In the genomic region with DNA sequence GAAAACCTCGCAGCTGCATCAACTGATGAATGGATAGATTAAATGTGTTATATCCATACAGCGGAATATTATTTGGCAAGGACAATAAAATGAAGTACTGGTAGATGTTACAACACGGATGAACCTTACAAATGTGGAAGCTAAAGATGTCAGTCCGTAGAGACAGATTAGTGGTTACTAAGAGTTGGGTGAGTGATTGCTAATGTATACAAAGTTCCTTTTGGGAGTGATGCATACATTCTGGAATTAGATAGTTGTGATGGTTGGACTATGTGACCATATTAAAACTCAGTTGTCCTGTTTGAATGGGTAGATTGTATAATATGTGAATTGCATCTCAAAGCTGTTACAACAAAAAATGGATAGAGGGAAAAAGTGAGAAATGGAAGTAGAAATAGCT, we compare ENCODE assay signal across 1 cellular context.
TF ChIP-seq lines count a peak whose summit lies in the region.

No MANE protein-coding gene starts in this region.

TF ChIP-seq in HepG2, 621 proteins besides CTCF, POLR2A, EP300 and RAD21:
- TF ChIP-seq HOXA3 (CRISPR knock-in tag; IDR thresholded peaks at IDR 0.05) (no peak), BRCA1 (CRISPR knock-in tag; IDR thresholded peaks at IDR 0.05) (no peak), STAT5B (CRISPR knock-in tag; IDR thresholded peaks at IDR 0.05) (no peak), AKAP8 (CRISPR knock-in tag; IDR thresholded peaks at IDR 0.05) (no peak), TSC22D2 (CRISPR knock-in tag; IDR thresholded peaks at IDR 0.05; ENCODE audit: borderline replicate concordance) (no peak), NCOR1 (IDR thresholded peaks at IDR 0.05; ENCODE audit: borderline replicate concordance, low read length) (no peak), HNF4G (IDR thresholded peaks at IDR 0.05; ENCODE audit: borderline replicate concordance, low read depth, low read length) (no peak), HNF4G (CRISPR knock-in tag; IDR thresholded peaks at IDR 0.05; ENCODE audit: borderline replicate concordance, low read depth) (no peak)
- TF ChIP-seq, protein P1, sequence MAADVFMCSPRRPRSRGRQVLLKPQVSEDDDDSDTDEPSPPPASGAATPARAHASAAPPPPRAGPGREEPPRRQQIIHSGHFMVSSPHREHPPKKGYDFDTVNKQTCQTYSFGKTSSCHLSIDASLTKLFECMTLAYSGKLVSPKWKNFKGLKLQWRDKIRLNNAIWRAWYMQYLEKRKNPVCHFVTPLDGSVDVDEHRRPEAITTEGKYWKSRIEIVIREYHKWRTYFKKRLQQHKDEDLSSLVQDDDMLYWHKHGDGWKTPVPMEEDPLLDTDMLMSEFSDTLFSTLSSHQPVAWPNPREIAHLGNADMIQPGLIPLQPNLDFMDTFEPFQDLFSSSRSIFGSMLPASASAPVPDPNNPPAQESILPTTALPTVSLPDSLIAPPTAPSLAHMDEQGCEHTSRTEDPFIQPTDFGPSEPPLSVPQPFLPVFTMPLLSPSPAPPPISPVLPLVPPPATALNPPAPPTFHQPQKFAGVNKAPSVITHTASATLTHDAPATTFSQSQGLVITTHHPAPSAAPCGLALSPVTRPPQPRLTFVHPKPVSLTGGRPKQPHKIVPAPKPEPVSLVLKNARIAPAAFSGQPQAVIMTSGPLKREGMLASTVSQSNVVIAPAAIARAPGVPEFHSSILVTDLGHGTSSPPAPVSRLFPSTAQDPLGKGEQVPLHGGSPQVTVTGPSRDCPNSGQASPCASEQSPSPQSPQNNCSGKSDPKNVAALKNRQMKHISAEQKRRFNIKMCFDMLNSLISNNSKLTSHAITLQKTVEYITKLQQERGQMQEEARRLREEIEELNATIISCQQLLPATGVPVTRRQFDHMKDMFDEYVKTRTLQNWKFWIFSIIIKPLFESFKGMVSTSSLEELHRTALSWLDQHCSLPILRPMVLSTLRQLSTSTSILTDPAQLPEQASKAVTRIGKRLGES (CRISPR knock-in tag; IDR thresholded peaks at IDR 0.05; ENCODE audit: borderline replicate concordance), result no peak
